Comparison of ENCODE assay signal across 7 cellular contexts in the genomic region with DNA sequence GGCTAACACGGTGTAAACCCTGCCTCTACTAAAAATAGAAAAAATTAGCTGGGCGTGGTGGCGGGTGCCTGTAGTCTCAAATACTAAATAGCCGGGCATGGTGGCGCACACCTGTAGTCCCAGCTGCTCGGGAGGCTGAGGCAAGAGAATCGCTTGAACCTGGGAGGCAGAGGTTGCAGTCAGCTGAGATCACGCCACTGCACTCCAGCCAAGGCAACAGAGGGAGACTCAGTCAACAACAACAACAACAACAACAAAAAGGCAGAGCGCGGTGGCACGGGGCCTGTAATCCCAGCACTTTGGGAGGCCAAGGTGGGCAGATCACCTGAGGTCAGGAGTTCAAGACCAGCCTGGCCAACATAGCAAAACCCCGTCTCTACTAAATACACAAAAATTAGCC. TPM values are rescaled to one million over a fixed set of nuclear protein-coding genes. Genes with fewer than 3 reads are reported as not detected.
DNase-seq lines count a peak whose midpoint lies in the region; ATAC-seq and TF ChIP-seq lines count a peak whose summit lies in the region.
"Not testable (repeated sequence)": the region's sequence is repeated elsewhere in the genome, so short reads cannot be mapped to it uniquely, and the experiment has no call there.

No MANE protein-coding gene starts in this region.

- not testable (repeated sequence) for H3K27me3 ChIP-seq in CD8-positive, alpha-beta memory T cell (ENCODE audit: insufficient read depth, low read length, poor library complexity, severe bottlenecking)

- intact Hi-C loops in activated T-helper 1 cell treated with anti-CD3 and anti-CD28 coated beads, Interleukin-12 subunit alpha, Interleukin-12 subunit beta, Interleukin-2, Interleukin-4 antibody, amounts not matched to agents 30 ng/mL and 10 ng/mL and 1 ng/mL, durations not matched to agents 14 hours and 24 hours and 36 hours (cut with micrococcal nuclease) = loop anchor here (2.0 kb wide), 1 partner anchor 345 kb away; no protein-coding TSS in a partner anchor

- H3K4me1 Mint-ChIP-seq in CD8-positive, alpha-beta memory T cell = peaks cover 10 to 20% (median 20%) of the 10 kb centered on the region in 3 donors
- peaks cover 17% of the 10 kb centered on the region for H3K4me1 Mint-ChIP-seq in activated CD4-positive, alpha-beta T cell treated with anti-CD3 and anti-CD28 coated beads, Interleukin-2, amount 10 ng/mL, durations not matched to agents 7 days and 5 days
- peaks cover 14% of the 10 kb centered on the region for H3K4me1 Mint-ChIP-seq in activated T-helper 1 cell treated with anti-CD3 and anti-CD28 coated beads, Interleukin-12 subunit alpha, Interleukin-12 subunit beta, Interleukin-2, Interleukin-4 antibody, amounts not matched to agents 30 ng/mL and 10 ng/mL and 1 ng/mL, durations not matched to agents 14 hours and 24 hours and 36 hours (ENCODE audit: low read depth)
- not testable (repeated sequence) for H3K4me1 Mint-ChIP-seq in activated naive CD8-positive, alpha-beta T cell treated with anti-CD3 and anti-CD28 coated beads, Interleukin-2, amount 50 U/mL, for 24 hours; glutamatergic neuron (ENCODE audit: low read depth, unreplicated experiment); stimulated activated effector memory CD8-positive, alpha-beta T cell treated with anti-CD3 and anti-CD28 coated beads, Interleukin-12 subunit alpha, Interleukin-12 subunit beta, amount 100 ng/mL, for 72 hours
- peaks cover 6 to 12% of the 10 kb centered on the region in 2 donors for H3K4me1 Mint-ChIP-seq in natural killer cell treated with Interleukin-12 subunit alpha and Interleukin-12 subunit beta and Interleukin-15 and Interleukin-18, amount 100 ng/mL, for 72 hours (ENCODE audit: low read depth in 2 of 2)

- not testable (repeated sequence) for H3K36me3 ChIP-seq in CD8-positive, alpha-beta memory T cell (ENCODE audit: insufficient read depth, low read length)

- not testable (repeated sequence) for H3K4me1 ChIP-seq in CD8-positive, alpha-beta memory T cell (ENCODE audit: insufficient read depth, low read length)

- H3K27me3 Mint-ChIP-seq in CD8-positive, alpha-beta memory T cell; activated CD4-positive, alpha-beta T cell treated with anti-CD3 and anti-CD28 coated beads, Interleukin-2, amount 10 ng/mL, durations not matched to agents 7 days and 5 days; activated T-helper 1 cell treated with anti-CD3 and anti-CD28 coated beads, Interleukin-12 subunit alpha, Interleukin-12 subunit beta, Interleukin-2, Interleukin-4 antibody, amounts not matched to agents 30 ng/mL and 10 ng/mL and 1 ng/mL, durations not matched to agents 14 hours and 24 hours and 36 hours (ENCODE audit: insufficient read depth); activated naive CD8-positive, alpha-beta T cell treated with anti-CD3 and anti-CD28 coated beads, Interleukin-2, amount 50 U/mL, for 24 hours; glutamatergic neuron (ENCODE audit: unreplicated experiment); natural killer cell treated with Interleukin-12 subunit alpha and Interleukin-12 subunit beta and Interleukin-15 and Interleukin-18, amount 100 ng/mL, for 72 hours: not testable (repeated sequence)

- H3K36me3 Mint-ChIP-seq in CD8-positive, alpha-beta memory T cell = peaks cover 0 to 22% (median 0%) of the 10 kb centered on the region in 3 donors
- not testable (repeated sequence) for H3K36me3 Mint-ChIP-seq in activated CD4-positive, alpha-beta T cell treated with anti-CD3 and anti-CD28 coated beads, Interleukin-2, amount 10 ng/mL, durations not matched to agents 7 days and 5 days (ENCODE audit: low read depth); activated T-helper 1 cell treated with anti-CD3 and anti-CD28 coated beads, Interleukin-12 subunit alpha, Interleukin-12 subunit beta, Interleukin-2, Interleukin-4 antibody, amounts not matched to agents 30 ng/mL and 10 ng/mL and 1 ng/mL, durations not matched to agents 14 hours and 24 hours and 36 hours (ENCODE audit: low read depth); activated naive CD8-positive, alpha-beta T cell treated with anti-CD3 and anti-CD28 coated beads, Interleukin-2, amount 50 U/mL, for 24 hours (ENCODE audit: low read depth); glutamatergic neuron (ENCODE audit: unreplicated experiment); natural killer cell treated with Interleukin-12 subunit alpha and Interleukin-12 subunit beta and Interleukin-15 and Interleukin-18, amount 100 ng/mL, for 72 hours
- H3K36me3 Mint-ChIP-seq in stimulated activated effector memory CD8-positive, alpha-beta T cell treated with anti-CD3 and anti-CD28 coated beads, Interleukin-12 subunit alpha, Interleukin-12 subunit beta, amount 100 ng/mL, for 72 hours = peaks cover 20% of the 10 kb centered on the region

- H3K4me3 Mint-ChIP-seq in CD8-positive, alpha-beta memory T cell = peak overlapping the region; percentile 50 to 98 (median 67)
- peak overlapping the region; percentile 60 for H3K4me3 Mint-ChIP-seq in activated CD4-positive, alpha-beta T cell treated with anti-CD3 and anti-CD28 coated beads, Interleukin-2, amount 10 ng/mL, durations not matched to agents 7 days and 5 days
- peak overlapping the region; percentile 66 for H3K4me3 Mint-ChIP-seq in activated T-helper 1 cell treated with anti-CD3 and anti-CD28 coated beads, Interleukin-12 subunit alpha, Interleukin-12 subunit beta, Interleukin-2, Interleukin-4 antibody, amounts not matched to agents 30 ng/mL and 10 ng/mL and 1 ng/mL, durations not matched to agents 14 hours and 24 hours and 36 hours
- peak overlapping the region; percentile 56 for H3K4me3 Mint-ChIP-seq in activated naive CD8-positive, alpha-beta T cell treated with anti-CD3 and anti-CD28 coated beads, Interleukin-2, amount 50 U/mL, for 24 hours
- peak overlapping the region; percentile 34 for H3K4me3 Mint-ChIP-seq in glutamatergic neuron (ENCODE audit: unreplicated experiment)
- peak overlapping the region; percentile 60 for H3K4me3 Mint-ChIP-seq in natural killer cell treated with Interleukin-12 subunit alpha and Interleukin-12 subunit beta and Interleukin-15 and Interleukin-18, amount 100 ng/mL, for 72 hours
- peak overlapping the region; percentile 90 for H3K4me3 Mint-ChIP-seq in stimulated activated effector memory CD8-positive, alpha-beta T cell treated with anti-CD3 and anti-CD28 coated beads, Interleukin-12 subunit alpha, Interleukin-12 subunit beta, amount 100 ng/mL, for 72 hours

- TF ChIP-seq CTCF in glutamatergic neuron (IDR thresholded peaks at IDR 0.05; ENCODE audit: partially characterized antibody, unreplicated experiment) = not testable (repeated sequence)

- not testable (repeated sequence) for H3K27ac ChIP-seq in CD8-positive, alpha-beta memory T cell (ENCODE audit: low read depth, low read length)

- not testable (repeated sequence) for DNase-seq in CD8-positive, alpha-beta memory T cell; activated CD4-positive, alpha-beta T cell treated with anti-CD3 and anti-CD28 coated beads, Interleukin-2, amount 10 ng/mL, durations not matched to agents 7 days and 5 days; activated T-helper 1 cell treated with anti-CD3 and anti-CD28 coated beads, Interleukin-12 subunit alpha, Interleukin-12 subunit beta, Interleukin-2, Interleukin-4 antibody, amounts not matched to agents 30 ng/mL and 10 ng/mL and 1 ng/mL, durations not matched to agents 14 hours and 24 hours and 36 hours (ENCODE audit: low spot score); activated naive CD8-positive, alpha-beta T cell treated with anti-CD3 and anti-CD28 coated beads, Interleukin-2, amount 50 U/mL, for 24 hours; glutamatergic neuron; natural killer cell treated with Interleukin-12 subunit alpha and Interleukin-12 subunit beta and Interleukin-15 and Interleukin-18, amount 100 ng/mL, for 72 hours (ENCODE audit: low spot score); stimulated activated effector memory CD8-positive, alpha-beta T cell treated with anti-CD3 and anti-CD28 coated beads, Interleukin-12 subunit alpha, Interleukin-12 subunit beta, amount 100 ng/mL, for 72 hours (ENCODE audit: low spot score in 2 of 2)

- not testable (repeated sequence) for H3K9me3 ChIP-seq in CD8-positive, alpha-beta memory T cell (ENCODE audit: low read length)

- POLR2A ChIA-PET in CD8-positive, alpha-beta memory T cell (lab: Charles Lee); activated CD4-positive, alpha-beta T cell treated with anti-CD3 and anti-CD28 coated beads, Interleukin-2, amount 10 ng/mL, durations not matched to agents 7 days and 5 days (lab: Charles Lee): not testable (repeated sequence)

- ATAC-seq in activated naive CD8-positive, alpha-beta T cell treated with anti-CD3 and anti-CD28 coated beads, Interleukin-2, amount 50 U/mL, for 24 hours; natural killer cell treated with Interleukin-12 subunit alpha and Interleukin-12 subunit beta and Interleukin-15 and Interleukin-18, amount 100 ng/mL, for 72 hours; stimulated activated effector memory CD8-positive, alpha-beta T cell treated with anti-CD3 and anti-CD28 coated beads, Interleukin-12 subunit alpha, Interleukin-12 subunit beta, amount 100 ng/mL, for 72 hours: not testable (repeated sequence)

- not testable (repeated sequence) for H3K9me3 Mint-ChIP-seq in CD8-positive, alpha-beta memory T cell; activated CD4-positive, alpha-beta T cell treated with anti-CD3 and anti-CD28 coated beads, Interleukin-2, amount 10 ng/mL, durations not matched to agents 7 days and 5 days; activated T-helper 1 cell treated with anti-CD3 and anti-CD28 coated beads, Interleukin-12 subunit alpha, Interleukin-12 subunit beta, Interleukin-2, Interleukin-4 antibody, amounts not matched to agents 30 ng/mL and 10 ng/mL and 1 ng/mL, durations not matched to agents 14 hours and 24 hours and 36 hours; activated naive CD8-positive, alpha-beta T cell treated with anti-CD3 and anti-CD28 coated beads, Interleukin-2, amount 50 U/mL, for 24 hours; glutamatergic neuron (ENCODE audit: unreplicated experiment); natural killer cell treated with Interleukin-12 subunit alpha and Interleukin-12 subunit beta and Interleukin-15 and Interleukin-18, amount 100 ng/mL, for 72 hours; stimulated activated effector memory CD8-positive, alpha-beta T cell treated with anti-CD3 and anti-CD28 coated beads, Interleukin-12 subunit alpha, Interleukin-12 subunit beta, amount 100 ng/mL, for 72 hours

- CTCF ChIA-PET in CD8-positive, alpha-beta memory T cell (lab: Charles Lee) = interaction anchor here (0.9 to 4.2 kb wide), 2 partner anchors 8 to 28 kb away, joined by 3 to 30 read pairs; a partner anchor contains a TSS
- CTCF ChIA-PET in activated CD4-positive, alpha-beta T cell treated with anti-CD3 and anti-CD28 coated beads, Interleukin-2, amount 10 ng/mL, durations not matched to agents 7 days and 5 days (lab: Charles Lee) = interaction anchor here (1.0 to 1.7 kb wide), 2 partner anchors 9 to 11 kb away, joined by 3 to 8 read pairs; no protein-coding TSS in a partner anchor

- peak overlapping the region in 3 of 8 donors; percentile 51 to 87 (median 52) for H3K27ac Mint-ChIP-seq in CD8-positive, alpha-beta memory T cell
- H3K27ac Mint-ChIP-seq in activated CD4-positive, alpha-beta T cell treated with anti-CD3 and anti-CD28 coated beads, Interleukin-2, amount 10 ng/mL, durations not matched to agents 7 days and 5 days = peak overlapping the region; percentile 62
- H3K27ac Mint-ChIP-seq in activated T-helper 1 cell treated with anti-CD3 and anti-CD28 coated beads, Interleukin-12 subunit alpha, Interleukin-12 subunit beta, Interleukin-2, Interleukin-4 antibody, amounts not matched to agents 30 ng/mL and 10 ng/mL and 1 ng/mL, durations not matched to agents 14 hours and 24 hours and 36 hours; glutamatergic neuron (ENCODE audit: unreplicated experiment); stimulated activated effector memory CD8-positive, alpha-beta T cell treated with anti-CD3 and anti-CD28 coated beads, Interleukin-12 subunit alpha, Interleukin-12 subunit beta, amount 100 ng/mL, for 72 hours: not testable (repeated sequence)
- peak overlapping the region; percentile 60 for H3K27ac Mint-ChIP-seq in activated naive CD8-positive, alpha-beta T cell treated with anti-CD3 and anti-CD28 coated beads, Interleukin-2, amount 50 U/mL, for 24 hours
- peak overlapping the region in 1 of 2 donors; percentile 44 for H3K27ac Mint-ChIP-seq in natural killer cell treated with Interleukin-12 subunit alpha and Interleukin-12 subunit beta and Interleukin-15 and Interleukin-18, amount 100 ng/mL, for 72 hours

- H3K4me3 ChIP-seq in CD8-positive, alpha-beta memory T cell (ENCODE audit: low read length) = not testable (repeated sequence)

RNA-seq across cellular contexts. Expression of a gene that starts 1.1 kb away (rescaled TPM):
- 10 to 100 TPM; 36.5 to 39.1 TPM for total RNA-seq in CD8-positive, alpha-beta memory T cell
- polyA plus RNA-seq in CD8-positive, alpha-beta memory T cell = 15.5 TPM
- 10 to 100 TPM; 31.8 to 38.3 TPM for total RNA-seq in activated CD4-positive, alpha-beta T cell treated with anti-CD3 and anti-CD28 coated beads, Interleukin-2, amount 10 ng/mL, durations not matched to agents 7 days and 5 days
- total RNA-seq in activated T-helper 1 cell treated with anti-CD3 and anti-CD28 coated beads, Interleukin-12 subunit alpha, Interleukin-12 subunit beta, Interleukin-2, Interleukin-4 antibody, amounts not matched to agents 30 ng/mL and 10 ng/mL and 1 ng/mL, durations not matched to agents 14 hours and 24 hours and 36 hours = 42.0 and 46.3 TPM in 2 replicates
- total RNA-seq in glutamatergic neuron (ENCODE audit: unreplicated experiment) = 38.1 TPM
- total RNA-seq in natural killer cell treated with Interleukin-12 subunit alpha and Interleukin-12 subunit beta and Interleukin-15 and Interleukin-18, amount 100 ng/mL, for 72 hours = 10 to 100 TPM; 32.7 to 58.5 TPM

RNA-seq across cellular contexts. Expression of a gene that starts 7.2 kb away (rescaled TPM):
- 10 to 100 TPM; 75.3 to 85.4 TPM for total RNA-seq in CD8-positive, alpha-beta memory T cell
- polyA plus RNA-seq in CD8-positive, alpha-beta memory T cell = 29.9 TPM
- total RNA-seq in activated CD4-positive, alpha-beta T cell treated with anti-CD3 and anti-CD28 coated beads, Interleukin-2, amount 10 ng/mL, durations not matched to agents 7 days and 5 days = 10 to 100 TPM; 47.5 to 59.1 TPM
- total RNA-seq in activated T-helper 1 cell treated with anti-CD3 and anti-CD28 coated beads, Interleukin-12 subunit alpha, Interleukin-12 subunit beta, Interleukin-2, Interleukin-4 antibody, amounts not matched to agents 30 ng/mL and 10 ng/mL and 1 ng/mL, durations not matched to agents 14 hours and 24 hours and 36 hours = 72.5 and 82.1 TPM in 2 replicates
- total RNA-seq in glutamatergic neuron (ENCODE audit: unreplicated experiment) = 33.8 TPM
- total RNA-seq in natural killer cell treated with Interleukin-12 subunit alpha and Interleukin-12 subunit beta and Interleukin-15 and Interleukin-18, amount 100 ng/mL, for 72 hours = 10 to 100 TPM; 46.2 to 75.7 TPM

Comparison
In these comparisons a context has a peak if more than half of its experiments do, and no peak if none do; other contexts are left out.
1. H3K4me3 Mint-ChIP-seq: peak in every context shown above with its lines; median percentile 90 in stimulated activated effector memory CD8-positive, alpha-beta T cell treated with anti-CD3 and anti-CD28 coated beads, Interleukin-12 subunit alpha, Interleukin-12 subunit beta, amount 100 ng/mL, for 72 hours; 67 in CD8-positive, alpha-beta memory T cell; 66 in activated T-helper 1 cell treated with anti-CD3 and anti-CD28 coated beads, Interleukin-12 subunit alpha, Interleukin-12 subunit beta, Interleukin-2, Interleukin-4 antibody, amounts not matched to agents 30 ng/mL and 10 ng/mL and 1 ng/mL, durations not matched to agents 14 hours and 24 hours and 36 hours; 60 in activated CD4-positive, alpha-beta T cell treated with anti-CD3 and anti-CD28 coated beads, Interleukin-2, amount 10 ng/mL, durations not matched to agents 7 days and 5 days; 60 in natural killer cell treated with Interleukin-12 subunit alpha and Interleukin-12 subunit beta and Interleukin-15 and Interleukin-18, amount 100 ng/mL, for 72 hours; 56 in activated naive CD8-positive, alpha-beta T cell treated with anti-CD3 and anti-CD28 coated beads, Interleukin-2, amount 50 U/mL, for 24 hours; 34 in glutamatergic neuron.